Comparison of ENCODE assay signal across 9 cellular contexts in the genomic region with DNA sequence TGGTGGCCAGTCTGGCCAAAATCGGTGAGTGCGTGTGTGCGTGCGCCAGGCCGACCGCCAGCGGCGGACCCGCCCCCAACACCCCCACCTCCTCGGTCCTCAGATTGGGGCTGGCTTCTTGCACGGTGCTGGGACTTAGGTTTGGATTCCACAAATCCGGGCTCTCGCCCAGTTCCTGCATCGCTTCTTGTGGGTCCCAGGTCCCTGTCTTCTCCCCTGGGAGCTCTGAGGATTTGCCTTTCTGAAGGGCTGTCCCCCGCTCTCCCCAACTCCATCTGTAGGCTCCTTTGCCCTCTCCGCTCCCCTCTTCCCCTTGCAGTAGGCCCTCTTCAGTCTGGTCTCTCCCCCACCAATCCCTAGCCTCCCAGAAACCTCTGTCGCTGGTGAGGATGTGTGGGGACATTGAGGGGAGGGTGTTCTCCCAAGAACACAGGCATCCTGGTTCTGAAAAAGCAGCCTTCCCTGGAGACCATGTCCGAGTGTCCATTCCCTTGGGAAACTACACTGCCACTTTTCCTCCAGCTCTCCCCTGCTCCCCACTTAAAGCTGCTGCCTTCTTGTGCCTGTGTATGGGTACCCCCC. TPM values are rescaled to one million over a fixed set of nuclear protein-coding genes. Genes with fewer than 3 reads are reported as not detected.
DNase-seq lines count a peak whose midpoint lies in the region; ATAC-seq and TF ChIP-seq lines count a peak whose summit lies in the region.
"Had no signal": no experiment of that assay in that cellular context is flagged by ENCODE, and none has a peak within 500 bp of the region (broad histone marks: within the 10 kb centered on the region; RNA-seq: fewer than 3 reads in every experiment).

No MANE protein-coding gene starts in this region.

- H3K27ac ChIP-seq in Peyer's patch (no peak overlapping the region), esophagus muscularis mucosa (replicated peaks in 1 of 4) (no peak overlapping the region), psoas muscle (peak overlapping the region; percentile 99)
- H3K27ac ChIP-seq: neutrophil had no signal

- H3K36me3 ChIP-seq in Peyer's patch (no peaks in the 10 kb centered on the region), esophagus muscularis mucosa (no peaks in the 10 kb centered on the region), psoas muscle (ENCODE audit: insufficient read depth in 1 of 2, low read depth in 1 of 2) (no peaks in the 10 kb centered on the region)
- H3K36me3 ChIP-seq: neutrophil had no signal

- DNase-seq in ELR (ENCODE audit: low read depth), result peak; percentile 31
- DNase-seq in Peyer's patch, result peak in 1 of 3 donors; percentile 47
- DNase-seq in esophagus muscularis mucosa (ENCODE audit: extremely low spot score), result no peak
- peak; percentile 4 to 63 for DNase-seq in psoas muscle
- DNase-seq in middle frontal gyrus (ENCODE audit: extremely low spot score, low spot score), result no peak
- no peak for DNase-seq in LoVo (ENCODE audit: low spot score)
- no peak for DNase-seq in MV-4-11 (lab: John Stamatoyannopoulos, UW)

- TF ChIP-seq CTCF in Peyer's patch (IDR thresholded peaks at IDR 0.05) (no peak), esophagus muscularis mucosa (IDR thresholded peaks at IDR 0.05) (no peak), psoas muscle (IDR thresholded peaks at IDR 0.05) (no peak)

- intact Hi-C loops in esophagus muscularis mucosa (cut with DNase I), result no loop called here
- intact Hi-C loops in psoas muscle (cut with DNase I), result no loop called here

- peak overlapping the region; percentile 46 to 72 (median 58) for H3K4me3 ChIP-seq in Peyer's patch
- H3K4me3 ChIP-seq in esophagus muscularis mucosa, result peak overlapping the region; percentile 70 to 75 (median 74)
- peak overlapping the region; percentile 94 for H3K4me3 ChIP-seq in psoas muscle

- H3K4me1 ChIP-seq in Peyer's patch, result peaks cover 5 to 36% (median 28%) of the 10 kb centered on the region in 4 donors
- H3K4me1 ChIP-seq in esophagus muscularis mucosa, result peaks cover 38 to 53% (median 46%) of the 10 kb centered on the region in 4 donors
- H3K4me1 ChIP-seq in psoas muscle, result peaks cover 20% of the 10 kb centered on the region

- TF ChIP-seq POLR2A in Peyer's patch (IDR thresholded peaks at IDR 0.05) (no peak), esophagus muscularis mucosa (IDR thresholded peaks at IDR 0.05; ENCODE audit: low read depth) (no peak)

- ATAC-seq in psoas muscle (no peak), HG03045 (IDR thresholded peaks at IDR 0.05; ENCODE audit: unreplicated experiment) (no peak)

- H3K27me3 ChIP-seq in Peyer's patch, result peaks cover 0 to 5% of the 10 kb centered on the region in 2 donors
- H3K27me3 ChIP-seq in esophagus muscularis mucosa, result peaks cover 0 to 48% (median 9%) of the 10 kb centered on the region in 4 donors
- no peaks in the 10 kb centered on the region for H3K27me3 ChIP-seq in psoas muscle (ENCODE audit: insufficient read depth in 3 of 3, low read length in 2 of 3)

- no peak for TF ChIP-seq EP300 in esophagus muscularis mucosa (IDR thresholded peaks at IDR 0.05)

- 39% methylated on average over 6 of the region's 18 CpGs for WGBS in esophagus muscularis mucosa
- 18 to 31% (median 20%) methylated on average over 14 to 18 of the region's 18 CpGs for WGBS in psoas muscle, 3 donors

- H3K9me3 ChIP-seq in Peyer's patch (no peaks in the 10 kb centered on the region), esophagus muscularis mucosa (no peaks in the 10 kb centered on the region), psoas muscle (no peaks in the 10 kb centered on the region)
- H3K9me3 ChIP-seq: neutrophil had no signal

RNA-seq across cellular contexts. Expression of a gene that starts 0.5 kb away (rescaled TPM):
- 1 to 10 TPM; 1.2 to 2.2 (median 1.8) TPM for total RNA-seq in Peyer's patch
- total RNA-seq in esophagus muscularis mucosa, result under 1 TPM; 0.13 to 0.69 (median 0.37) TPM
- total RNA-seq in psoas muscle, result 1 to 10 TPM in 3 of 4 donors, under 1 TPM in 1; 0.59 to 1.7 (median 1.4) TPM
- 1 to 10 TPM in 1 of 3 donors, under 1 TPM in 2; 0.52 to 1.1 (median 0.91) TPM for polyA plus RNA-seq in psoas muscle

RNA-seq across cellular contexts. Expression of a gene that starts 2.0 kb away (rescaled TPM):
- total RNA-seq in Peyer's patch, result 10 to 100 TPM; 13.3 to 64.4 (median 38.8) TPM
- 10 to 100 TPM in 2 of 4 donors, 1 to 10 TPM in 2; 8.0 to 15.6 (median 10.0) TPM for total RNA-seq in esophagus muscularis mucosa
- total RNA-seq in psoas muscle, result 100 to 1,000 TPM in 3 of 4 donors, 10 to 100 TPM in 1; 61.5 to 154 (median 124) TPM
- polyA plus RNA-seq in psoas muscle, result 10 to 100 TPM; 16.9 to 48.7 (median 27.2) TPM

RNA-seq across cellular contexts. Expression of a gene that starts 22.3 kb away (rescaled TPM):
- total RNA-seq in Peyer's patch, result 10 to 100 TPM; 23.9 to 40.3 (median 33.3) TPM
- 10 to 100 TPM; 19.5 to 26.7 (median 23.8) TPM for total RNA-seq in esophagus muscularis mucosa
- 10 to 100 TPM; 10.1 to 32.7 (median 20.5) TPM for total RNA-seq in psoas muscle
- polyA plus RNA-seq in psoas muscle, result 100 to 1,000 TPM in 1 of 3 donors, 10 to 100 TPM in 2; 64.3 to 111 (median 91.9) TPM

RNA-seq across cellular contexts. Expression of a gene that starts 30.1 kb away (rescaled TPM):
- total RNA-seq in Peyer's patch (10 to 100 TPM; 12.3 to 16.5 (median 14.0) TPM), esophagus muscularis mucosa (1 to 10 TPM; 3.0 to 8.7 (median 3.2) TPM), psoas muscle (1 to 10 TPM in 2 of 4 donors, under 1 TPM in 2; 0.28 to 1.9 (median 1.3) TPM)
- polyA plus RNA-seq in psoas muscle, result under 1 TPM; 0.60 to 1.00 (median 0.98) TPM

RNA-seq across cellular contexts. Expression of a gene that starts 50.3 kb away (rescaled TPM):
- total RNA-seq in Peyer's patch, result 100 to 1,000 TPM in 1 of 4 donors, 10 to 100 TPM in 3; 25.6 to 119 (median 82.2) TPM
- under 1 TPM; 0.33 to 0.83 (median 0.60) TPM for total RNA-seq in esophagus muscularis mucosa
- under 1 TPM; 0.26 to 0.79 (median 0.42) TPM for total RNA-seq in psoas muscle
- polyA plus RNA-seq in psoas muscle, result under 1 TPM; 0.35 to 0.82 (median 0.53) TPM

Comparison
In these comparisons a context has a peak if more than half of its experiments do, and no peak if none do; other contexts are left out.
1. DNase-seq: peak in ELR (single experiment) and psoas muscle (2 of 2); none in esophagus muscularis mucosa (single experiment), middle frontal gyrus (single experiment), LoVo (single experiment) and MV-4-11 (single experiment).
2. Peak in every context shown above with its lines, with median percentiles within 50 percentile points of each other: H3K4me3 ChIP-seq.